Comparison of ENCODE assay signal across 8 cellular contexts in genomic region chr4:47486727-47487126, GRCh38. TPM values are rescaled to one million over a fixed set of nuclear protein-coding genes. Genes with fewer than 3 reads are reported as not detected.
DNase-seq lines count a peak whose midpoint lies in the region; TF ChIP-seq lines count a peak whose summit lies in the region.
"Not testable (repeated sequence)": the region's sequence is repeated elsewhere in the genome, so short reads cannot be mapped to it uniquely, and the experiment has no call there.

No MANE protein-coding gene starts in this region.

- intact Hi-C loops in ascending aorta (cut with DNase I), result loop anchor here (1.0 kb wide), 1 partner anchor 27 kb away; no protein-coding TSS in a partner anchor
- intact Hi-C loops in vagina (cut with DNase I), result not testable (repeated sequence)

- H3K36me3 ChIP-seq in BLaER1 treated with 17β-estradiol and CSF1 and Interleukin-3, amounts not matched to agents 10 nM and 100 nM; Loucy (ENCODE audit: insufficient read depth, low read length); ascending aorta; endocrine pancreas (ENCODE audit: control insufficient read depth, insufficient read depth, low read length); right atrium auricular region; vagina: not testable (repeated sequence)

- not testable (repeated sequence) for H3K9me3 ChIP-seq in BLaER1 treated with 17β-estradiol and CSF1 and Interleukin-3, amounts not matched to agents 10 nM and 100 nM (replicated peaks in 1 of 11); Loucy (ENCODE audit: insufficient read depth, low read depth, low read length); ascending aorta; endocrine pancreas (ENCODE audit: control insufficient read depth, low read length); right atrium auricular region; vagina

- not testable (repeated sequence) for H3K9me2 ChIP-seq in Loucy (replicated peaks; ENCODE audit: low read depth, low read length)

- not testable (repeated sequence) for DNase-seq in ascending aorta (ENCODE audit: low spot score in 2 of 2); right atrium auricular region (ENCODE audit: low spot score); vagina (ENCODE audit: extremely low spot score in 2 of 2)

- not testable (repeated sequence) for H3K79me2 ChIP-seq in Loucy (ENCODE audit: insufficient read depth, low read length)

- H3K9ac ChIP-seq in BLaER1 treated with 17β-estradiol and CSF1 and Interleukin-3, amounts not matched to agents 10 nM and 100 nM, result peak overlapping the region in 2 of 11 experiments; percentile 82 to 87; a peak in 1 of 22 replicates
- not testable (repeated sequence) for H3K9ac ChIP-seq in Loucy (ENCODE audit: low read depth, low read length, poor library complexity, severe bottlenecking); endocrine pancreas (ENCODE audit: control insufficient read depth, insufficient read depth, low read length)

- H4K20me1 ChIP-seq in BLaER1 treated with 17β-estradiol and CSF1 and Interleukin-3, amounts not matched to agents 10 nM and 100 nM; Loucy (ENCODE audit: insufficient read depth, low read length, poor library complexity, severe bottlenecking): not testable (repeated sequence)

- peak overlapping the region in 7 of 11 experiments; percentile 72 to 94 (median 91); a peak in 14 of 22 replicates for H3K4me2 ChIP-seq in BLaER1 treated with 17β-estradiol and CSF1 and Interleukin-3, amounts not matched to agents 10 nM and 100 nM
- H3K4me2 ChIP-seq in Loucy (ENCODE audit: low read depth, low read length, poor library complexity, severe bottlenecking), result peak overlapping the region; percentile 85

- H2AFZ ChIP-seq in Loucy (ENCODE audit: low read length), result not testable (repeated sequence)

- H3K36me3 Mint-ChIP-seq in nephron (ENCODE audit: low read depth), result not testable (repeated sequence)

- H3K27ac ChIP-seq in BLaER1 treated with 17β-estradiol and CSF1 and Interleukin-3, amounts not matched to agents 10 nM and 100 nM; right atrium auricular region: not testable (repeated sequence)
- peak overlapping the region in 1 of 2 donors; percentile 90 for H3K27ac ChIP-seq in ascending aorta
- H3K27ac ChIP-seq in skin epidermis, result peak overlapping the region in 4 of 21 experiments; percentile 81 to 93 (median 84)
- peak overlapping the region; percentile 93 for H3K27ac ChIP-seq in vagina

- TF ChIP-seq CTCF in Loucy (conservative IDR thresholded peaks at IDR 0.05; ENCODE audit: low read length); ascending aorta (IDR thresholded peaks at IDR 0.05); right atrium auricular region (IDR thresholded peaks at IDR 0.05); nephron (IDR thresholded peaks at IDR 0.05; ENCODE audit: unreplicated experiment in 3 of 3); vagina (IDR thresholded peaks at IDR 0.05): not testable (repeated sequence)

- not testable (repeated sequence) for H3K27me3 ChIP-seq in BLaER1 treated with 17β-estradiol and CSF1 and Interleukin-3, amounts not matched to agents 10 nM and 100 nM; Loucy (ENCODE audit: insufficient read depth, low read length, poor library complexity, severe bottlenecking); ascending aorta; endocrine pancreas (ENCODE audit: control insufficient read depth, insufficient read depth, low read length); right atrium auricular region; vagina

- TF ChIP-seq POLR2A in vagina (IDR thresholded peaks at IDR 0.05), result not testable (repeated sequence)

- H3K4me3 Mint-ChIP-seq in nephron, result peak overlapping the region; percentile 90 to 97 (median 94)

- peak overlapping the region in 2 of 10 experiments; percentile 59 to 67; a peak in 3 of 20 replicates for H3K4me3 ChIP-seq in BLaER1 treated with 17β-estradiol and CSF1 and Interleukin-3, amounts not matched to agents 10 nM and 100 nM
- not testable (repeated sequence) for H3K4me3 ChIP-seq in Loucy (ENCODE audit: low read length, poor library complexity, severe bottlenecking)
- H3K4me3 ChIP-seq in ascending aorta, result peak overlapping the region; percentile 67 to 71
- H3K4me3 ChIP-seq in endocrine pancreas (ENCODE audit: control insufficient read depth, insufficient read depth, low read length), result peak overlapping the region; percentile 100
- peak overlapping the region; percentile 59 to 63 for H3K4me3 ChIP-seq in right atrium auricular region
- H3K4me3 ChIP-seq in skin epidermis, result peak overlapping the region in 5 of 7 experiments; percentile 42 to 58 (median 51)
- peak overlapping the region; percentile 48 to 67 for H3K4me3 ChIP-seq in vagina

- not testable (repeated sequence) for H3K9me3 Mint-ChIP-seq in nephron

- H3K27ac Mint-ChIP-seq in nephron, result peak overlapping the region in 2 of 3 experiments; percentile 98 to 99

- not testable (repeated sequence) for H3F3A ChIP-seq in Loucy (ENCODE audit: low read depth)

- peaks cover 21% of the 10 kb centered on the region for H3K4me1 Mint-ChIP-seq in nephron

- peaks cover 7 to 61% (median 22%) of the 10 kb centered on the region in 10 experiments; a peak in 19 of 20 replicates for H3K4me1 ChIP-seq in BLaER1 treated with 17β-estradiol and CSF1 and Interleukin-3, amounts not matched to agents 10 nM and 100 nM
- H3K4me1 ChIP-seq in Loucy (ENCODE audit: insufficient read depth, low read length, poor library complexity, severe bottlenecking) (peaks cover 22% of the 10 kb centered on the region), ascending aorta (peaks cover 0 to 18% of the 10 kb centered on the region in 2 donors), right atrium auricular region (peaks cover 0 to 14% of the 10 kb centered on the region in 2 donors), vagina (peaks cover 62% of the 10 kb centered on the region)
- not testable (repeated sequence) for H3K4me1 ChIP-seq in endocrine pancreas (ENCODE audit: control insufficient read depth, insufficient read depth, low read length)

- not testable (repeated sequence) for H3K27me3 Mint-ChIP-seq in nephron (ENCODE audit: low read depth)

RNA-seq across cellular contexts. Expression of gene ATP10D, which starts 1.7 kb away (rescaled TPM):
- total RNA-seq in ascending aorta (22.1 TPM), right atrium auricular region (1 to 10 TPM; 6.9 to 8.9 TPM), vagina (25.3 TPM)

RNA-seq across cellular contexts. Expression of gene COMMD8, which starts 23.2 kb away (rescaled TPM):
- total RNA-seq in ascending aorta (1.7 TPM), right atrium auricular region (10 to 100 TPM; 11.6 to 18.5 TPM), vagina (8.8 TPM)
